Comparison of ENCODE assay signal across 26 cellular contexts in genomic region chr3:185779461-185779860, GRCh38. TPM values are rescaled to one million over a fixed set of nuclear protein-coding genes. Genes with fewer than 3 reads are reported as not detected.
DNase-seq lines count a peak whose midpoint lies in the region; TF ChIP-seq lines count a peak whose summit lies in the region.
"Had no signal": no experiment of that assay in that cellular context is flagged by ENCODE, and none has a peak within 500 bp of the region (broad histone marks: within the 10 kb centered on the region; RNA-seq: fewer than 3 reads in every experiment).

No MANE protein-coding gene starts in this region.

- H3K36me3 Mint-ChIP-seq in endodermal cell (ENCODE audit: low read depth) (peaks cover 6% of the 10 kb centered on the region), mesothelial cell of epicardium (peaks cover 10% of the 10 kb centered on the region)
- H3K36me3 Mint-ChIP-seq: activated naive CD4-positive, alpha-beta T cell treated with anti-CD3 and anti-CD28 coated beads, Interleukin-2, amount 50 U/mL, for 72 hours; stimulated activated naive B cell treated with anti-CD40 and anti-IgM and Interleukin-4, amounts not matched to agents 10 μg/mL and 1 μg/mL and 100 μg/mL, for 72 hours had no signal

- peaks cover 7% of the 10 kb centered on the region for H3K4me1 ChIP-seq in endodermal cell (ENCODE audit: control insufficient read depth, insufficient read depth, low read length)

- no peaks in the 10 kb centered on the region for H3K9me3 ChIP-seq in endodermal cell (ENCODE audit: control insufficient read depth, low read length)
- H3K9me3 ChIP-seq: Caco-2, heart left ventricle had no signal

- H3K36me3 ChIP-seq in endodermal cell (ENCODE audit: control insufficient read depth, insufficient read depth, low read length): peaks cover 3% of the 10 kb centered on the region
- H3K36me3 ChIP-seq: heart left ventricle had no signal

- no peak overlapping the region for H3K9ac ChIP-seq in endodermal cell (ENCODE audit: extremely low read depth, low read length, poor library complexity, severe bottlenecking)
- H3K9ac ChIP-seq: KMS-11 had no signal

- H3K27me3 ChIP-seq in endodermal cell (ENCODE audit: control insufficient read depth, insufficient read depth, low read length, poor library complexity, severe bottlenecking): no peaks in the 10 kb centered on the region
- H3K27me3 ChIP-seq: heart left ventricle had no signal

- peak; percentile 63 for DNase-seq in ELF-1 (ENCODE audit: low read depth, low spot score)
- peak; percentile 70 for DNase-seq in M059J (ENCODE audit: low read depth)
- peak; percentile 39 for DNase-seq in endodermal cell
- no peak for DNase-seq in mesothelial cell of epicardium (ENCODE audit: low spot score in 2 of 2, unreplicated experiment in 2 of 2)
- DNase-seq in RKO (ENCODE audit: low spot score): no peak
- DNase-seq in stimulated activated CD4-positive, alpha-beta T cell treated with anti-CD3 and anti-CD28 coated beads, Interleukin-2, amount 100 ng/mL, for 48 hours: no peak
- no peak for DNase-seq in foreskin melanocyte
- no peak for DNase-seq in UCSD-AML1 (lab: John Stamatoyannopoulos, UW; ENCODE audit: unreplicated experiment)
- DNase-seq: activated CD4-positive, alpha-beta T cell treated with anti-CD3 and anti-CD28 coated beads, Interleukin-2, amount 10 ng/mL, durations not matched to agents 24 days and 14 days; Caco-2; effector memory CD8-positive, alpha-beta T cell; GOT3; heart left ventricle; left colon; MM.1S; NCI-H1417; NCI-H2029 treated with DMSO at 0.1 percent for 48 hours; nephron progenitor cell; stimulated activated naive B cell treated with anti-CD40 and anti-IgM and Interleukin-4, amounts not matched to agents 10 μg/mL and 1 μg/mL and 100 μg/mL, for 72 hours; substantia nigra; T1000 had no signal

- 51% methylated on average over 2 of the region's 2 CpGs; no CpG with 5 or more reads in 1 of the 2 experiments for WGBS in endodermal cell (ENCODE audit: insufficient coverage in 1 of 2, insufficient read length in 1 of 2), 2 experiments

- H3K9me3 Mint-ChIP-seq in endodermal cell (no peaks in the 10 kb centered on the region), mesothelial cell of epicardium (no peaks in the 10 kb centered on the region)
- H3K9me3 Mint-ChIP-seq: CD14-positive monocyte; effector memory CD8-positive, alpha-beta T cell; nephron progenitor cell; type B pancreatic cell had no signal

- TF ChIP-seq CTCF in endodermal cell (conservative IDR thresholded peaks at IDR 0.05): no peak
- no peak for TF ChIP-seq CTCF in mesothelial cell of epicardium (IDR thresholded peaks at IDR 0.05; ENCODE audit: unreplicated experiment)

- no peak overlapping the region for H3K4me3 ChIP-seq in endodermal cell (ENCODE audit: low read length)
- H3K4me3 ChIP-seq: coronary artery, heart left ventricle had no signal

- peak overlapping the region; percentile 1 for H3K27ac Mint-ChIP-seq in endodermal cell
- H3K27ac Mint-ChIP-seq in mesothelial cell of epicardium: peak overlapping the region; percentile 16
- H3K27ac Mint-ChIP-seq: activated CD4-positive, alpha-beta T cell treated with anti-CD3 and anti-CD28 coated beads, Interleukin-2, amount 10 ng/mL, durations not matched to agents 24 days and 14 days; activated naive CD4-positive, alpha-beta T cell treated with anti-CD3 and anti-CD28 coated beads, Interleukin-2, amount 50 U/mL, for 72 hours; CD14-positive monocyte; effector memory CD8-positive, alpha-beta T cell; stimulated activated naive B cell treated with anti-CD40 and anti-IgM and Interleukin-4, amounts not matched to agents 10 μg/mL and 1 μg/mL and 100 μg/mL, for 72 hours; type B pancreatic cell had no signal

- peaks cover 69% of the 10 kb centered on the region for H3K4me1 Mint-ChIP-seq in endodermal cell
- H3K4me1 Mint-ChIP-seq in mesothelial cell of epicardium: peaks cover 35% of the 10 kb centered on the region
- H3K4me1 Mint-ChIP-seq: activated CD4-positive, alpha-beta T cell treated with anti-CD3 and anti-CD28 coated beads, Interleukin-2, amount 10 ng/mL, durations not matched to agents 24 days and 14 days; stimulated activated naive B cell treated with anti-CD40 and anti-IgM and Interleukin-4, amounts not matched to agents 10 μg/mL and 1 μg/mL and 100 μg/mL, for 72 hours had no signal

- no peaks in the 10 kb centered on the region for H3K27me3 Mint-ChIP-seq in endodermal cell (ENCODE audit: insufficient read depth)
- no peaks in the 10 kb centered on the region for H3K27me3 Mint-ChIP-seq in mesothelial cell of epicardium (ENCODE audit: low read depth)
- H3K27me3 Mint-ChIP-seq: stimulated activated naive B cell treated with anti-CD40 and anti-IgM and Interleukin-4, amounts not matched to agents 10 μg/mL and 1 μg/mL and 100 μg/mL, for 72 hours; type B pancreatic cell had no signal

- H3K27ac ChIP-seq in endodermal cell (ENCODE audit: low read depth, low read length): no peak overlapping the region
- H3K27ac ChIP-seq: coronary artery, heart left ventricle, KMS-11 had no signal

- no peak overlapping the region for H3K4me3 Mint-ChIP-seq in endodermal cell
- H3K4me3 Mint-ChIP-seq in mesothelial cell of epicardium: no peak overlapping the region
- H3K4me3 Mint-ChIP-seq: activated CD4-positive, alpha-beta T cell treated with anti-CD3 and anti-CD28 coated beads, Interleukin-2, amount 10 ng/mL, durations not matched to agents 24 days and 14 days; CD14-positive monocyte; effector memory CD8-positive, alpha-beta T cell; nephron progenitor cell; stimulated activated naive B cell treated with anti-CD40 and anti-IgM and Interleukin-4, amounts not matched to agents 10 μg/mL and 1 μg/mL and 100 μg/mL, for 72 hours; type B pancreatic cell had no signal

RNA-seq across cellular contexts. Expression of gene IGF2BP2, which starts 45.4 kb away (rescaled TPM):
- 59.1 and 72.0 TPM in 2 replicates for total RNA-seq in M059J (2014; rRNA removed; shearing (Covaris generic))
- 100 to 1,000 TPM; 143 to 162 TPM for total RNA-seq in endodermal cell
- 156 TPM for polyA plus RNA-seq in endodermal cell (2013, experiment 1 of 2)
- polyA plus RNA-seq in endodermal cell (2013, experiment 2 of 2): 148 TPM
- total RNA-seq in mesothelial cell of epicardium: 191 to 201 TPM (median 191 TPM) in 3 replicates

Comparison
In these comparisons a context has a peak if more than half of its experiments do, and no peak if none do; other contexts are left out.
1. DNase-seq: peak in ELF-1 (single experiment), M059J (single experiment) and endodermal cell (single experiment); none in mesothelial cell of epicardium (0 of 2), RKO (single experiment), stimulated activated CD4-positive, alpha-beta T cell treated with anti-CD3 and anti-CD28 coated beads, Interleukin-2, amount 100 ng/mL, for 48 hours (0 of 2), foreskin melanocyte (single experiment) and UCSD-AML1 (single experiment).